Comparison of ENCODE assay signal across 8 cellular contexts in the genomic region with DNA sequence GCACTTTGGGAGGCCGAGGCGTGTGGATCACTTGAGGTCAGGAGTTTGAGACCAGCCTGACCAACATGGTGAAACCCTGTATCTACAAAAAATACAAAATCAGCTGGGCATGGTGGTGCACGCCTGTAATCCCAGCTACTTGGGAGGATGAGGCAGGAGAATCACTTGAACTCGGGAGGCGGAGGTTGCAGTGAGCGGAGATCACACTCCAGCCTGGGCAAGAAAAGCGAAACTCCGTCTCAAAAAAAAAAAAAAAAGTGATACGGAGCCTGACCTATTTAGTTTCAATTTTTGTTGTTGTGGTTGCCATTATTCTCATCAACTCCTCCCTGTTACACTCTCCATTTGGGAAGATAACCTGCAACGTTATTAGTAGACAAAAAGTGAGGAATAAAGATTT. TPM values are rescaled to one million over a fixed set of nuclear protein-coding genes. Genes with fewer than 3 reads are reported as not detected.
DNase-seq lines count a peak whose midpoint lies in the region; ATAC-seq and TF ChIP-seq lines count a peak whose summit lies in the region.
"Not testable (repeated sequence)": the region's sequence is repeated elsewhere in the genome, so short reads cannot be mapped to it uniquely, and the experiment has no call there.

No MANE protein-coding gene starts in this region.

- TF ChIP-seq CTCF in Calu3 (IDR thresholded peaks at IDR 0.05; ENCODE audit: unreplicated experiment); cardiac fibroblast (IDR thresholded peaks at IDR 0.05; ENCODE audit: low read depth, low read length); fibroblast of the aortic adventitia (IDR thresholded peaks at IDR 0.05; ENCODE audit: insufficient read depth, low read length); psoas muscle (IDR thresholded peaks at IDR 0.05); transverse colon (IDR thresholded peaks at IDR 0.05): not testable (repeated sequence)

- H2AK5ac ChIP-seq in mesenchymal stem cell (ENCODE audit: low read length, severe bottlenecking): not testable (repeated sequence)

- not testable (repeated sequence) for TF ChIP-seq POLR2A in transverse colon (IDR thresholded peaks at IDR 0.05)

- H3K4me1 Mint-ChIP-seq in Calu3 (ENCODE audit: low read depth, unreplicated experiment): peaks cover 34% of the 10 kb centered on the region
- H3K4me1 Mint-ChIP-seq in activated T-cell treated with anti-CD3 and anti-CD28 coated beads, Interleukin-2, amount 50 U/mL, for 24 hours (ENCODE audit: low read depth): peaks cover 73% of the 10 kb centered on the region

- H3K27ac Mint-ChIP-seq in Calu3 (ENCODE audit: unreplicated experiment): not testable (repeated sequence)
- peak overlapping the region; percentile 94 for H3K27ac Mint-ChIP-seq in activated T-cell treated with anti-CD3 and anti-CD28 coated beads, Interleukin-2, amount 50 U/mL, for 24 hours

- not testable (repeated sequence) for H2BK15ac ChIP-seq in mesenchymal stem cell (ENCODE audit: low read depth, poor library complexity, severe bottlenecking)

- H3K36me3 Mint-ChIP-seq in Calu3 (ENCODE audit: insufficient read depth, unreplicated experiment): peaks cover 20% of the 10 kb centered on the region
- peaks cover 28% of the 10 kb centered on the region for H3K36me3 Mint-ChIP-seq in activated T-cell treated with anti-CD3 and anti-CD28 coated beads, Interleukin-2, amount 50 U/mL, for 24 hours (ENCODE audit: low read depth)

- peak overlapping the region; percentile 73 for H3K4me3 Mint-ChIP-seq in Calu3 (ENCODE audit: low read depth, unreplicated experiment)
- peak overlapping the region; percentile 88 for H3K4me3 Mint-ChIP-seq in activated T-cell treated with anti-CD3 and anti-CD28 coated beads, Interleukin-2, amount 50 U/mL, for 24 hours

- 84% methylated on average over 7 of the region's 10 CpGs for WGBS in mesenchymal stem cell
- WGBS in psoas muscle, 3 donors: 41 to 70% (median 61%) methylated on average over 10 of the region's 10 CpGs
- WGBS in transverse colon (ENCODE audit: low coverage in 1 of 2), 2 donors: 56% methylated on average over 8 to 10 of the region's 10 CpGs

- H3K9ac ChIP-seq in NT2/D1 (ENCODE audit: insufficient read length, low read depth) (peak overlapping the region; percentile 97), mesenchymal stem cell (ENCODE audit: low read length) (peak overlapping the region; percentile 95)

- not testable (repeated sequence) for DNase-seq in Calu3; NT2/D1 (ENCODE audit: low read depth, low spot score); cardiac fibroblast (ENCODE audit: low read depth in 2 of 2); psoas muscle; transverse colon
- DNase-seq in activated T-cell treated with anti-CD3 and anti-CD28 coated beads, Interleukin-2, amount 50 U/mL, for 24 hours: peak; percentile 42
- peak; percentile 31 for DNase-seq in fibroblast of the aortic adventitia (ENCODE audit: low read depth)
- peak; percentile 27 for DNase-seq in mesenchymal stem cell

- not testable (repeated sequence) for H3K18ac ChIP-seq in mesenchymal stem cell (ENCODE audit: low read depth in 1 of 2, low read length in 2 of 2)

- in situ Hi-C loops in transverse colon (cut with MboI; ENCODE audit: low pct_ligation_motif_present in 1 of 4, low pct_unique_long_range_greater_than_20kb in 1 of 4, low sequenced_read_pairs in 3 of 4): not testable (repeated sequence)

- H3K4me3 ChIP-seq in NT2/D1 (ENCODE audit: insufficient read length, low read depth) (peak overlapping the region; percentile 97), cardiac fibroblast (replicated peaks in 1 of 2; ENCODE audit: low read depth in 2 of 2, low read length in 2 of 2) (peak overlapping the region; percentile 73 to 89), fibroblast of the aortic adventitia (ENCODE audit: low read depth, low read length) (peak overlapping the region; percentile 80), mesenchymal stem cell (ENCODE audit: insufficient read depth in 1 of 2, low read depth in 1 of 2, low read length in 2 of 2) (peak overlapping the region in 1 of 2 experiments; percentile 85), psoas muscle (peak overlapping the region; percentile 87), transverse colon (peak overlapping the region; percentile 33 to 53 (median 44))

- CTCF ChIA-PET in Calu3 (lab: Charles Lee): interaction anchor here (0.6 to 1.0 kb wide), 2 partner anchors 18 to 298 kb away, joined by 3 to 8 read pairs; no protein-coding TSS in a partner anchor

- H3K9me3 ChIP-seq in NT2/D1 (ENCODE audit: insufficient read depth, low read length); mesenchymal stem cell (ENCODE audit: control insufficient read depth, low read length); psoas muscle; transverse colon: not testable (repeated sequence)

- ATAC-seq in psoas muscle: not testable (repeated sequence)

- H4K91ac ChIP-seq in mesenchymal stem cell (ENCODE audit: low read length): not testable (repeated sequence)

- H3K9me3 Mint-ChIP-seq in Calu3 (ENCODE audit: low read depth, unreplicated experiment); activated T-cell treated with anti-CD3 and anti-CD28 coated beads, Interleukin-2, amount 50 U/mL, for 24 hours: not testable (repeated sequence)

- not testable (repeated sequence) for H3K23ac ChIP-seq in mesenchymal stem cell (ENCODE audit: low read length in 2 of 2)

- not testable (repeated sequence) for H3K36me3 ChIP-seq in NT2/D1 (ENCODE audit: insufficient read depth, insufficient read length, low read length); transverse colon
- peaks cover 0 to 12% of the 10 kb centered on the region in 2 experiments for H3K36me3 ChIP-seq in mesenchymal stem cell (ENCODE audit: control insufficient read depth in 1 of 2, insufficient read depth in 2 of 2, low read depth in 1 of 2, low read length in 2 of 2)
- peaks cover 0 to 32% of the 10 kb centered on the region in 2 donors for H3K36me3 ChIP-seq in psoas muscle (ENCODE audit: insufficient read depth in 1 of 2, low read depth in 1 of 2)

- H3K4ac ChIP-seq in mesenchymal stem cell (ENCODE audit: low read depth in 1 of 2, low read length in 2 of 2): peak overlapping the region in 1 of 2 experiments; percentile 20

- intact Hi-C loops in Calu3 (cut with micrococcal nuclease; ENCODE audit: unreplicated experiment); psoas muscle (cut with DNase I); transverse colon (cut with DNase I; ENCODE audit: low total_unique reads): not testable (repeated sequence)

- H3K27me3 Mint-ChIP-seq in Calu3 (ENCODE audit: unreplicated experiment); activated T-cell treated with anti-CD3 and anti-CD28 coated beads, Interleukin-2, amount 50 U/mL, for 24 hours: not testable (repeated sequence)

- H3K27ac ChIP-seq in mesenchymal stem cell (ENCODE audit: low read length, poor library complexity, severe bottlenecking): not testable (repeated sequence)
- H3K27ac ChIP-seq in psoas muscle: peak overlapping the region; percentile 98
- H3K27ac ChIP-seq in transverse colon: peak overlapping the region; percentile 92 to 96 (median 92)

- BruUV-seq in Calu3 (replicated peaks; lab: Mats Ljungman, UMichigan): not testable (repeated sequence)

- not testable (repeated sequence) for H2BK120ac ChIP-seq in mesenchymal stem cell (ENCODE audit: low read depth, low read length)

- H3K79me1 ChIP-seq in mesenchymal stem cell (replicated peaks; ENCODE audit: low read length, poor library complexity, severe bottlenecking): not testable (repeated sequence)

- not testable (repeated sequence) for H4K8ac ChIP-seq in mesenchymal stem cell (ENCODE audit: low read length)

- not testable (repeated sequence) for TF ChIP-seq EP300 in transverse colon (IDR thresholded peaks at IDR 0.05; ENCODE audit: low read depth)

- H2BK5ac ChIP-seq in mesenchymal stem cell (ENCODE audit: low read depth, low read length, poor library complexity, severe bottlenecking): not testable (repeated sequence)

- H3K4me1 ChIP-seq in NT2/D1 (ENCODE audit: insufficient read depth, insufficient read length); mesenchymal stem cell (ENCODE audit: control insufficient read depth, insufficient read depth, low read depth, low read length): not testable (repeated sequence)
- peaks cover 57% of the 10 kb centered on the region for H3K4me1 ChIP-seq in psoas muscle
- H3K4me1 ChIP-seq in transverse colon: peaks cover 34 to 82% (median 52%) of the 10 kb centered on the region in 4 donors

- H3K14ac ChIP-seq in mesenchymal stem cell (ENCODE audit: low read length in 2 of 2): not testable (repeated sequence)

- H2BK12ac ChIP-seq in mesenchymal stem cell (ENCODE audit: low read length in 2 of 2): not testable (repeated sequence)

- H3K4me2 ChIP-seq in mesenchymal stem cell (ENCODE audit: low read length, poor library complexity, severe bottlenecking): not testable (repeated sequence)

- H2AFZ ChIP-seq in mesenchymal stem cell (ENCODE audit: low read depth, low read length): not testable (repeated sequence)

- H3K27me3 ChIP-seq in NT2/D1 (ENCODE audit: insufficient read depth, insufficient read length); mesenchymal stem cell (ENCODE audit: control insufficient read depth in 1 of 2, insufficient read depth in 1 of 2, low read length in 2 of 2); psoas muscle (ENCODE audit: insufficient read depth in 3 of 3, low read length in 2 of 3); transverse colon: not testable (repeated sequence)

RNA-seq across cellular contexts. Expression of a gene that starts 1.4 kb away (rescaled TPM):
- 25.2 and 25.5 TPM in 2 replicates for total RNA-seq in Calu3 (2022)
- 115 and 128 TPM in 2 replicates for total RNA-seq in fibroblast of the aortic adventitia (ENCODE audit: low replicate concordance)
- 298 TPM for polyA plus RNA-seq in mesenchymal stem cell (2013, experiment 1 of 2)
- 315 TPM for polyA plus RNA-seq in mesenchymal stem cell (2013, experiment 2 of 2)
- total RNA-seq in psoas muscle: 100 to 1,000 TPM in 3 of 4 donors, 10 to 100 TPM in 1; 89.6 to 237 (median 114) TPM
- polyA plus RNA-seq in psoas muscle: 10 to 100 TPM; 53.2 to 83.4 (median 62.2) TPM
- 100 to 1,000 TPM in 2 of 4 donors, 10 to 100 TPM in 2; 78.2 to 195 (median 111) TPM for total RNA-seq in transverse colon
